Comparison of ENCODE assay signal across 8 cellular contexts in genomic region chr16:14300631-14301149, GRCh38.
DNase-seq lines count a peak whose midpoint lies in the region; ATAC-seq and TF ChIP-seq lines count a peak whose summit lies in the region.

No MANE protein-coding gene starts in this region.

- peaks cover 11% of the 10 kb centered on the region; the same call in 1 of the 2 replicates for H4K20me1 ChIP-seq in OCI-LY3 (ENCODE audit: insufficient read depth, low read length)

- H3K4me1 ChIP-seq in OCI-LY3 (ENCODE audit: low read length), result peaks cover 25% of the 10 kb centered on the region
- no peaks in the 10 kb centered on the region for H3K4me1 ChIP-seq in right cardiac atrium (ENCODE audit: control insufficient read depth, insufficient read depth, low read length)

- H3K79me2 ChIP-seq in OCI-LY3 (ENCODE audit: low read length), result peaks cover 21% of the 10 kb centered on the region

- H3K27me3 ChIP-seq in OCI-LY3 (ENCODE audit: low read depth, low read length) (peaks cover 16% of the 10 kb centered on the region), right cardiac atrium (ENCODE audit: control insufficient read depth, insufficient read depth) (no peaks in the 10 kb centered on the region)

- peak overlapping the region; percentile 62 for H3K9ac ChIP-seq in OCI-LY3 (ENCODE audit: low read length)

- DNase-seq in AG09309 (ENCODE audit: low read depth), result peak; percentile 68
- peak; percentile 81 for DNase-seq in GM13977 (ENCODE audit: low spot score)
- DNase-seq in HT-29 (ENCODE audit: low spot score), result peak; percentile 78
- peak in 36 of 56 donors; percentile 10 to 76 (median 36) for DNase-seq in amygdala (lab: John Stamatoyannopoulos, UW)
- peak; percentile 76 to 86 (median 84) for DNase-seq in right cardiac atrium
- peak; percentile 72 for DNase-seq in renal cortical epithelial cell (ENCODE audit: low read depth)

- H3K36me3 ChIP-seq in OCI-LY3 (replicated peaks; ENCODE audit: low read depth, low read length), result no peaks in the 10 kb centered on the region

- peak; percentile 72 for TF ChIP-seq CTCF in AG09309 (IDR thresholded peaks at IDR 0.05; ENCODE audit: control insufficient read depth, insufficient read depth, low read depth, low read length, missing control alignments)
- TF ChIP-seq CTCF in GM13977 (IDR thresholded peaks at IDR 0.05; ENCODE audit: extremely low read depth, insufficient read depth, missing control alignments), result peak; percentile 83
- peak; percentile 79 for TF ChIP-seq CTCF in OCI-LY3 (IDR thresholded peaks at IDR 0.05; ENCODE audit: low read depth, low read length)

- in situ Hi-C loops in GM13977 (cut with MboI; ENCODE audit: low pct_unique_long_range_greater_than_20kb, low sequenced_read_pairs, unreplicated experiment), result no loop called here

- no peaks in the 10 kb centered on the region for H3K9me3 ChIP-seq in OCI-LY3 (ENCODE audit: insufficient read depth, low read length)
- no peaks in the 10 kb centered on the region for H3K9me3 ChIP-seq in right cardiac atrium (ENCODE audit: control insufficient read depth, low read length)

- peak overlapping the region; percentile 100 for H3K4me2 ChIP-seq in OCI-LY3 (ENCODE audit: low read length)

- intact Hi-C loops in right cardiac atrium (cut with DNase I), result loop anchor here in 3 of 4 donors (2.0 to 10.0 kb wide), 4 partner anchors 114 to 228 kb away; no protein-coding TSS in a partner anchor

- H3K27ac ChIP-seq in OCI-LY3 (ENCODE audit: low read length) (no peak overlapping the region), right cardiac atrium (ENCODE audit: low read length) (no peak overlapping the region)

- H2AFZ ChIP-seq in OCI-LY3 (ENCODE audit: low read depth, low read length), result no peak overlapping the region

- peak overlapping the region; percentile 63 for H3K4me3 ChIP-seq in AG09309 (ENCODE audit: control insufficient read depth, low read depth, low read length)
- peak overlapping the region; percentile 87 for H3K4me3 ChIP-seq in OCI-LY3 (ENCODE audit: low read length)
- H3K4me3 ChIP-seq in right cardiac atrium (ENCODE audit: low read length), result peak overlapping the region; percentile 98

- WGBS in right cardiac atrium, result 34% methylated on average over 13 of the region's 13 CpGs

- peak; percentile 83 to 86 for ATAC-seq in right cardiac atrium
- ATAC-seq in GM19328 (IDR thresholded peaks at IDR 0.05; ENCODE audit: unreplicated experiment), result no peak
